In the genomic region with DNA sequence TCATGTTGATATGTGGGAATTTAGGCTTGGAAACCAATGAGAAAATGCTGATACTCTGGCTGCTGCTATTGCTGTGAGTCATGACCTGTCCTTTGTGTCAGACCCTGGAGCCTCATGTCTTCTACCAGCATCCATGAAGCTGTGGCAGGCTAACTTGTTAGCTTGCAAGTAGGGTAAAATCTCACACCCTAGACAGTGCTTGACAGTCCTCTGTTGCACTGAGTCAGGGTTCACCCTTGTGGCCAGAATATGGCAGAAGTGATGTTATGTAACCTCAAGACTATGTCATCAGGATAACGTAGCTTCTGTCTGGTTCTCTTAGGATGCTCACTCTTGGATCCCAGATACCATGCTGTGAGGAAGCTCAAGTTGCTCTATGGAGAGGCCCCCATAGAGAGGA, we compare ENCODE assay signal across 16 cellular contexts.
DNase-seq lines count a peak whose midpoint lies in the region; ATAC-seq and TF ChIP-seq lines count a peak whose summit lies in the region.
"Had no signal": no experiment of that assay in that cellular context is flagged by ENCODE, and none has a peak within 500 bp of the region (broad histone marks: within the 10 kb centered on the region; RNA-seq: fewer than 3 reads in every experiment).

No MANE protein-coding gene starts in this region.

- no peaks in the 10 kb centered on the region for H3K36me3 ChIP-seq in colonic mucosa
- H3K36me3 ChIP-seq: BLaER1 treated with 17β-estradiol and CSF1 and Interleukin-3, amounts not matched to agents 10 nM and 100 nM; MG63 had no signal

- no peaks in the 10 kb centered on the region for H3K9me3 ChIP-seq in colonic mucosa
- H3K9me3 ChIP-seq: MG63 had no signal

- TF ChIP-seq POLR2A in NB4 (IDR thresholded peaks at IDR 0.05; ENCODE audit: extremely low read depth, insufficient read length), result no peak

- CTCF ChIA-PET in activated CD8-positive, alpha-beta memory T cell treated with anti-CD3 and anti-CD28 coated beads, Interleukin-2, amount 10 ng/mL, durations not matched to agents 7 days and 5 days (lab: Charles Lee), result interaction anchor here (1.5 kb wide), 1 partner anchor 415 kb away, joined by 5 read pairs; no protein-coding TSS in a partner anchor

- H3K27me3 ChIP-seq in colonic mucosa, result no peaks in the 10 kb centered on the region
- H3K27me3 ChIP-seq: BLaER1 treated with 17β-estradiol and CSF1 and Interleukin-3, amounts not matched to agents 10 nM and 100 nM; MG63 had no signal

- intact Hi-C loops in colonic mucosa (cut with DNase I), result loop anchor here (10.0 kb wide), 2 partner anchors 172 to 412 kb away; no protein-coding TSS in a partner anchor

- TF ChIP-seq CTCF in HFFc6 (IDR thresholded peaks at IDR 0.05) (no peak), NB4 (IDR thresholded peaks at IDR 0.05; ENCODE audit: low read depth, low read length) (no peak), colonic mucosa (IDR thresholded peaks at IDR 0.05) (no peak)

- no peak overlapping the region for H3K4me3 ChIP-seq in NB4 (ENCODE audit: low read depth, low read length)
- H3K4me3 ChIP-seq in colonic mucosa, result no peak overlapping the region
- H3K4me3 ChIP-seq: BLaER1 treated with 17β-estradiol and CSF1 and Interleukin-3, amounts not matched to agents 10 nM and 100 nM; MG63; PC-9 had no signal

- H3K9ac ChIP-seq in colonic mucosa (ENCODE audit: low read depth in 2 of 2, low read length in 2 of 2), result no peak overlapping the region
- H3K9ac ChIP-seq: BLaER1 treated with 17β-estradiol and CSF1 and Interleukin-3, amounts not matched to agents 10 nM and 100 nM; KMS-11 had no signal

- no peak overlapping the region for H3K27ac ChIP-seq in colonic mucosa
- H3K27ac ChIP-seq: BLaER1 treated with 17β-estradiol and CSF1 and Interleukin-3, amounts not matched to agents 10 nM and 100 nM; KMS-11; PC-9 had no signal

- DNase-seq in AG08395 (ENCODE audit: low spot score) (peak; percentile 23), HFFc6 (peak; percentile 28), NB4 (ENCODE audit: low read depth) (peak; percentile 53), iris pigment epithelial cell (ENCODE audit: low read depth) (peak; percentile 25), colonic mucosa (no peak)
- no peak for DNase-seq in activated CD8-positive, alpha-beta memory T cell treated with anti-CD3 and anti-CD28 coated beads, Interleukin-2, amount 10 ng/mL, durations not matched to agents 7 days and 5 days
- DNase-seq: NCI-H1417 treated with DMSO at 0.1 percent for 48 hours, NCI-H2029, NCI-H510A, NCI-H82, PC-9 had no signal

- H3K27ac Mint-ChIP-seq in HFFc6, result no peak overlapping the region
- H3K27ac Mint-ChIP-seq in activated CD8-positive, alpha-beta memory T cell treated with anti-CD3 and anti-CD28 coated beads, Interleukin-2, amount 10 ng/mL, durations not matched to agents 7 days and 5 days, result no peak overlapping the region

- no peaks in the 10 kb centered on the region for H3K4me1 ChIP-seq in colonic mucosa

- peaks cover 17% of the 10 kb centered on the region for H3K4me1 Mint-ChIP-seq in HFFc6 (ENCODE audit: low read depth)
- H3K4me1 Mint-ChIP-seq in activated CD8-positive, alpha-beta memory T cell treated with anti-CD3 and anti-CD28 coated beads, Interleukin-2, amount 10 ng/mL, durations not matched to agents 7 days and 5 days, result peaks cover 3% of the 10 kb centered on the region

- H3K4me3 Mint-ChIP-seq in HFFc6, result no peak overlapping the region
- H3K4me3 Mint-ChIP-seq in activated CD8-positive, alpha-beta memory T cell treated with anti-CD3 and anti-CD28 coated beads, Interleukin-2, amount 10 ng/mL, durations not matched to agents 7 days and 5 days, result no peak overlapping the region

- no peaks in the 10 kb centered on the region for H3K36me3 Mint-ChIP-seq in HFFc6 (ENCODE audit: low read depth)
- H3K36me3 Mint-ChIP-seq in activated CD8-positive, alpha-beta memory T cell treated with anti-CD3 and anti-CD28 coated beads, Interleukin-2, amount 10 ng/mL, durations not matched to agents 7 days and 5 days, result no peaks in the 10 kb centered on the region

- H3K27me3 Mint-ChIP-seq in HFFc6 (ENCODE audit: insufficient read depth), result peaks cover 21% of the 10 kb centered on the region
- H3K27me3 Mint-ChIP-seq in activated CD8-positive, alpha-beta memory T cell treated with anti-CD3 and anti-CD28 coated beads, Interleukin-2, amount 10 ng/mL, durations not matched to agents 7 days and 5 days, result peaks cover 7% of the 10 kb centered on the region

- no peaks in the 10 kb centered on the region for H3K9me3 Mint-ChIP-seq in HFFc6
- no peaks in the 10 kb centered on the region for H3K9me3 Mint-ChIP-seq in activated CD8-positive, alpha-beta memory T cell treated with anti-CD3 and anti-CD28 coated beads, Interleukin-2, amount 10 ng/mL, durations not matched to agents 7 days and 5 days (ENCODE audit: low read depth)

- ATAC-seq in activated CD8-positive, alpha-beta memory T cell treated with anti-CD3 and anti-CD28 coated beads, Interleukin-2, amount 10 ng/mL, durations not matched to agents 7 days and 5 days, result no peak
- ATAC-seq in GM19467 (IDR thresholded peaks at IDR 0.05; ENCODE audit: unreplicated experiment) (no peak), GM21576 (IDR thresholded peaks at IDR 0.05; ENCODE audit: unreplicated experiment) (no peak)

Comparison
In these comparisons a context has a peak if more than half of its experiments do, and no peak if none do; other contexts are left out.
1. DNase-seq: peak in AG08395 (single experiment), HFFc6 (single experiment), NB4 (single experiment) and iris pigment epithelial cell (single experiment); none in activated CD8-positive, alpha-beta memory T cell treated with anti-CD3 and anti-CD28 coated beads, Interleukin-2, amount 10 ng/mL, durations not matched to agents 7 days and 5 days (single experiment) and colonic mucosa (single experiment).